ENCODE assay signal across 20 cellular contexts in the genomic region with DNA sequence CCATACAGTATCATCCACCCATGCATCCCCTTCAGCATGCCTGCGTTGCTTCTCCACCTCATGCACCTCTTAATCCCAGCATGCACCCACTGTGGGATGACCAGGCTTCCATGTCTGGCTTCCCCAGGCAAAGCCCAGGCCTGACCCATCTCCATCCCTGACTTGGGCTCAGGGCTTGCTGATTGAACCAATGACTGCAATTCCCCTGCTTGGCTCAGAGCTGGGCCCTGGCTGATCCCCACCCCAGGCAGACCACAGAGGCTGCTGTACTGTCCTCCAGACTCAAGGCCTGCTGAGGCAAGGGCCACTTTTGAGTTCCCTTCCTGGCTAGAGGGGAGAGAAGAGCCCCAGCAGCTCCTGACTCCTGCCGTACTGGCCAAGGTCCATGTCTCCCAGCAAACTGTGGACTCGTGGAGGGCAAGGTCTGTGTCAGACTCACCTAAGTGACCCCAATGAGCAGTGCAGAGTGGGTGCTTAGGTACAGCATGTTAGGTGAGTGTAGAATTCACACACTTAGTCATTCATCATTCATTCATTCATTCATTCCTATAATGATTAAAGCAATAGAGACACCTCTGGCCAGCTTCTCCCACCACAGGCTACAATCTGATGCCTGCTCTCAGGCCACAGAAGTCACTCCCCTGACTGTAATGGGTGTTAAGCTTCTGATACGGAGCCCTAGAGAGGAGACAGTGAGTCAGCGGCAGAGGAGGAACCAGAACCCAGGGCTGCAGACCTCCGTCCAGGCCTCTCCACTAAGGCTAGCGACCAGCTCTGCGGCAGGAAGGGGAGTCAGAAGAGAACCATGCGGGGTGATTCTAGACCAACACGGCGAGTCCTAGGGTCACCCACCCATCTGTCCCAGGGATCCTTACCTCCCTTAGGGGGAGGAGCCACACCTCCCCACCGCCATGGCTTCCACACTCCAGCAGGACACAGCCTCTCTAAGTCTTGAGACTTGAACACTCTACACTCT. TPM values are rescaled to one million over a fixed set of nuclear protein-coding genes. Genes with fewer than 3 reads are reported as not detected.
DNase-seq lines count a peak whose midpoint lies in the region; ATAC-seq lines count a peak whose summit lies in the region.
"Had no signal": no experiment of that assay in that cellular context is flagged by ENCODE, and none has a peak within 500 bp of the region (broad histone marks: within the 10 kb centered on the region; RNA-seq: fewer than 3 reads in every experiment).

No MANE protein-coding gene starts in this region.

- WGBS in aorta, 2 donors = 88 to 94% methylated on average over 12 of the region's 12 CpGs

- H3K4me1 ChIP-seq in naive thymus-derived CD4-positive, alpha-beta T cell (ENCODE audit: control insufficient read depth in 2 of 2, insufficient read depth in 2 of 2, low read length in 2 of 2) = peaks cover 3 to 6% of the 10 kb centered on the region in 2 donors
- H3K4me1 ChIP-seq in aorta (ENCODE audit: control insufficient read depth in 1 of 2, insufficient read depth in 2 of 2, low read length in 2 of 2) = no peaks in the 10 kb centered on the region
- H3K4me1 ChIP-seq in SJCRH30 = no peaks in the 10 kb centered on the region; the same call in 1 of the 2 replicates

- no peaks in the 10 kb centered on the region for H3K27me3 ChIP-seq in naive thymus-derived CD4-positive, alpha-beta T cell (ENCODE audit: control insufficient read depth in 2 of 2, insufficient read depth in 2 of 2, low read length in 2 of 2)
- no peaks in the 10 kb centered on the region for H3K27me3 ChIP-seq in aorta (ENCODE audit: control insufficient read depth in 1 of 2, insufficient read depth in 2 of 2, low read length in 1 of 2)
- peaks cover 14% of the 10 kb centered on the region; the same call in 1 of the 2 replicates for H3K27me3 ChIP-seq in SJCRH30
- H3K27me3 ChIP-seq: body of pancreas had no signal

- POLR2A ChIA-PET in naive thymus-derived CD4-positive, alpha-beta T cell (lab: Charles Lee) = no interaction called here

- peak; percentile 3 for ATAC-seq in stimulated activated naive CD8-positive, alpha-beta T cell treated with anti-CD3 and anti-CD28 coated beads, Interleukin-15, amount 100 ng/mL, for 72 hours
- ATAC-seq in stimulated activated naive CD8-positive, alpha-beta T cell treated with anti-CD3 and anti-CD28 coated beads, Interleukin-15, Interleukin-2, amounts not matched to agents 100 U/mL and 50 U/mL, for 24 hours = no peak
- ATAC-seq in activated T-helper 17 cell treated with anti-CD3 and anti-CD28 coated beads, Interleukin-2, amount 50 U/mL, for 72 hours (replicated peaks) = no peak
- ATAC-seq in naive thymus-derived CD4-positive, alpha-beta T cell = no peak
- no peak for ATAC-seq in aorta (ENCODE audit: low FRiP score)
- ATAC-seq: body of pancreas had no signal

- CTCF ChIA-PET in naive thymus-derived CD4-positive, alpha-beta T cell (lab: Charles Lee) = no interaction called here

- H3K36me3 ChIP-seq in naive thymus-derived CD4-positive, alpha-beta T cell (ENCODE audit: control insufficient read depth in 2 of 3, insufficient read depth in 3 of 3, low read length in 3 of 3) = no peaks in the 10 kb centered on the region
- H3K36me3 ChIP-seq in aorta (ENCODE audit: control insufficient read depth in 1 of 2, insufficient read depth in 2 of 2, low read length in 1 of 2) = no peaks in the 10 kb centered on the region
- H3K36me3 ChIP-seq in SJCRH30 = no peaks in the 10 kb centered on the region

- no peaks in the 10 kb centered on the region for H3K36me3 Mint-ChIP-seq in activated T-helper 17 cell treated with anti-CD3 and anti-CD28 coated beads, Interleukin-2, amount 50 U/mL, for 72 hours (ENCODE audit: low read depth)
- no peaks in the 10 kb centered on the region for H3K36me3 Mint-ChIP-seq in naive thymus-derived CD4-positive, alpha-beta T cell

- H3K9me3 Mint-ChIP-seq in stimulated activated naive CD8-positive, alpha-beta T cell treated with anti-CD3 and anti-CD28 coated beads, Interleukin-15, amount 100 ng/mL, for 72 hours = no peaks in the 10 kb centered on the region
- H3K9me3 Mint-ChIP-seq in activated T-helper 17 cell treated with anti-CD3 and anti-CD28 coated beads, Interleukin-2, amount 50 U/mL, for 72 hours = no peaks in the 10 kb centered on the region
- no peaks in the 10 kb centered on the region for H3K9me3 Mint-ChIP-seq in naive thymus-derived CD4-positive, alpha-beta T cell

- no peak overlapping the region for H3K27ac Mint-ChIP-seq in stimulated activated naive CD8-positive, alpha-beta T cell treated with anti-CD3 and anti-CD28 coated beads, Interleukin-15, amount 100 ng/mL, for 72 hours
- peak overlapping the region; percentile 25 for H3K27ac Mint-ChIP-seq in activated T-helper 17 cell treated with anti-CD3 and anti-CD28 coated beads, Interleukin-2, amount 50 U/mL, for 72 hours
- H3K27ac Mint-ChIP-seq in naive thymus-derived CD4-positive, alpha-beta T cell = peak overlapping the region in 3 of 9 donors; percentile 38 to 59 (median 46)

- no peak overlapping the region for H3K4me3 Mint-ChIP-seq in stimulated activated naive CD8-positive, alpha-beta T cell treated with anti-CD3 and anti-CD28 coated beads, Interleukin-15, amount 100 ng/mL, for 72 hours
- no peak overlapping the region for H3K4me3 Mint-ChIP-seq in activated T-helper 17 cell treated with anti-CD3 and anti-CD28 coated beads, Interleukin-2, amount 50 U/mL, for 72 hours
- peak overlapping the region in 8 of 10 donors; percentile 12 to 57 (median 26) for H3K4me3 Mint-ChIP-seq in naive thymus-derived CD4-positive, alpha-beta T cell

- peaks cover 13% of the 10 kb centered on the region for H3K27me3 Mint-ChIP-seq in stimulated activated naive CD8-positive, alpha-beta T cell treated with anti-CD3 and anti-CD28 coated beads, Interleukin-15, amount 100 ng/mL, for 72 hours
- peaks cover 5% of the 10 kb centered on the region for H3K27me3 Mint-ChIP-seq in activated T-helper 17 cell treated with anti-CD3 and anti-CD28 coated beads, Interleukin-2, amount 50 U/mL, for 72 hours
- peaks cover 6 to 17% (median 8%) of the 10 kb centered on the region in 5 donors for H3K27me3 Mint-ChIP-seq in naive thymus-derived CD4-positive, alpha-beta T cell

- H3K4me3 ChIP-seq in naive thymus-derived CD4-positive, alpha-beta T cell (ENCODE audit: low read length) = no peak overlapping the region
- H3K4me3 ChIP-seq in aorta (ENCODE audit: low read length in 2 of 2) (no peak overlapping the region), SJCRH30 (no peak overlapping the region)
- H3K4me3 ChIP-seq: body of pancreas, smooth muscle cell had no signal

- H3K9me3 ChIP-seq in naive thymus-derived CD4-positive, alpha-beta T cell (ENCODE audit: control insufficient read depth in 2 of 3, low read length in 3 of 3) = no peaks in the 10 kb centered on the region
- H3K9me3 ChIP-seq in aorta (ENCODE audit: control insufficient read depth, low read length) = no peaks in the 10 kb centered on the region
- no peaks in the 10 kb centered on the region for H3K9me3 ChIP-seq in SJCRH30 (replicated peaks)
- H3K9me3 ChIP-seq: body of pancreas had no signal

- no peak overlapping the region for H3K27ac ChIP-seq in naive thymus-derived CD4-positive, alpha-beta T cell (ENCODE audit: low read depth, low read length)
- H3K27ac ChIP-seq in aorta (ENCODE audit: low read depth in 1 of 2, low read length in 2 of 2) (no peak overlapping the region), SJCRH30 (no peak overlapping the region)
- H3K27ac ChIP-seq: body of pancreas had no signal

- H3K4me1 Mint-ChIP-seq in stimulated activated naive CD8-positive, alpha-beta T cell treated with anti-CD3 and anti-CD28 coated beads, Interleukin-15, amount 100 ng/mL, for 72 hours = no peaks in the 10 kb centered on the region
- no peaks in the 10 kb centered on the region for H3K4me1 Mint-ChIP-seq in activated T-helper 17 cell treated with anti-CD3 and anti-CD28 coated beads, Interleukin-2, amount 50 U/mL, for 72 hours
- H3K4me1 Mint-ChIP-seq in naive thymus-derived CD4-positive, alpha-beta T cell = peaks cover 0 to 6% (median 0%) of the 10 kb centered on the region in 7 donors

- intact Hi-C loops in naive thymus-derived CD4-positive, alpha-beta T cell (cut with micrococcal nuclease) = no loop called here
- intact Hi-C loops in aorta (cut with DNase I) = no loop called here

- DNase-seq in stimulated activated naive CD8-positive, alpha-beta T cell treated with anti-CD3 and anti-CD28 coated beads, Interleukin-15, amount 100 ng/mL, for 72 hours = no peak
- DNase-seq in stimulated activated naive CD8-positive, alpha-beta T cell treated with anti-CD3 and anti-CD28 coated beads, Interleukin-15, Interleukin-2, amounts not matched to agents 100 U/mL and 50 U/mL, for 24 hours = no peak
- no peak for DNase-seq in naive thymus-derived CD4-positive, alpha-beta T cell
- DNase-seq in aorta (peak; percentile 20 to 44), DMS 273 (lab: John Stamatoyannopoulos, UW; ENCODE audit: unreplicated experiment) (no peak), CD1c-positive myeloid dendritic cell (ENCODE audit: extremely low spot score) (no peak), SJCRH30 (no peak)
- DNase-seq: activated CD4-positive, alpha-beta T cell treated with anti-CD3 and anti-CD28 coated beads for 1 hour; activated naive CD4-positive, alpha-beta T cell; AML-193; cortex of kidney; KG1; NCI-H1092; NCI-H526 treated with DMSO at 0.1 percent for 48 hours; SIG-M5 had no signal

RNA-seq across cellular contexts. Expression of a gene that starts 2.9 kb away (rescaled TPM):
- total RNA-seq in activated T-helper 17 cell treated with anti-CD3 and anti-CD28 coated beads, Interleukin-2, amount 50 U/mL, for 72 hours = 1 to 10 TPM; 2.1 to 2.4 TPM
- total RNA-seq in naive thymus-derived CD4-positive, alpha-beta T cell = 1 to 10 TPM in 4 of 5 experiments, under 1 TPM in 1; 0.73 to 2.4 (median 1.5) TPM
- polyA plus RNA-seq in naive thymus-derived CD4-positive, alpha-beta T cell = under 1 TPM; 0.38 to 0.64 TPM
- total RNA-seq in aorta = 1 to 10 TPM; 1.6 to 2.6 TPM
- under 1 TPM; 0.28 to 0.38 TPM for polyA plus RNA-seq in aorta
- total RNA-seq in SJCRH30 (2014; rRNA removed; shearing (Covaris generic)) = 0.85 and 0.89 TPM in 2 replicates
- total RNA-seq: fibroblast of villous mesenchyme had no signal
- polyA plus RNA-seq: endothelial cell of umbilical vein had no signal

Comparison
In these comparisons a context has a peak if more than half of its experiments do, and no peak if none do; other contexts are left out.
1. DNase-seq: peak in aorta (2 of 2); none in stimulated activated naive CD8-positive, alpha-beta T cell treated with anti-CD3 and anti-CD28 coated beads, Interleukin-15, amount 100 ng/mL, for 72 hours (0 of 2), stimulated activated naive CD8-positive, alpha-beta T cell treated with anti-CD3 and anti-CD28 coated beads, Interleukin-15, Interleukin-2, amounts not matched to agents 100 U/mL and 50 U/mL, for 24 hours (single experiment), naive thymus-derived CD4-positive, alpha-beta T cell (0 of 9), DMS 273 (single experiment), CD1c-positive myeloid dendritic cell (single experiment) and SJCRH30 (0 of 2).
2. H3K4me3 Mint-ChIP-seq: peak in naive thymus-derived CD4-positive, alpha-beta T cell (8 of 10); none in stimulated activated naive CD8-positive, alpha-beta T cell treated with anti-CD3 and anti-CD28 coated beads, Interleukin-15, amount 100 ng/mL, for 72 hours (0 of 2) and activated T-helper 17 cell treated with anti-CD3 and anti-CD28 coated beads, Interleukin-2, amount 50 U/mL, for 72 hours (single experiment).